Comparison of ENCODE assay signal across 23 cellular contexts in the genomic region with DNA sequence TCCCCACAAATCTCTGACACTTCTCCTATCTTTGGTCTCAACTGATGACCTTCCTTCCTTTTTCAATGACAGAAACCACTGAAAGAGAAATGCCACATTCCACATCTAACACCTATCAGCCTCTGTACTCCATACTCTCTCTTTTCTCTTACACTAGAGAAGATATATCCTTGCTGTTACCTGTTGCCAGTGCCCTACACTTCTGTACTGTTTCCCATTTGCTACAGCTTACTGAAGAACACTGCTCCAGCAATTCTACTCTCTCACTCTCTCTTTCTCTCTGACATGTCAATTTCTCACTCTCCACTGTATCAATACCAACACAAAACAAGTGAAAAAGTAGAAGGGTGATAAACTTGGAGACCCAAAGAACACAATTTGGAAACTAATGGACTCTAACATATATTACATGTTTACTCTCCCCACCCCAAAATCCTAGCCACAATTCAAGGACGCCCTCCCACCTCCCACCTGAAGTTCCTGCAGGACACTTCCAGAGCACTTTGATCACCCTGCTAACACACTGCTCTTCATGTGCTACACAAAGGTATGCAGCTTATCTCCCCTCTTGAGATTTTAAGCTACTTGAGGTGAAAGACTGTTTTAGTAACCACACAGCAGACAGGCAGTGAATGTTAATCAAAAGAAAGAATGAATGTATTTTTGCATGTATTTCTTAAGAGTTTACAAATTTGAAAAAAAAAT.
DNase-seq lines count a peak whose midpoint lies in the region; ATAC-seq and TF ChIP-seq lines count a peak whose summit lies in the region.
"Had no signal": no experiment of that assay in that cellular context is flagged by ENCODE, and none has a peak within 500 bp of the region (broad histone marks: within the 10 kb centered on the region; RNA-seq: fewer than 3 reads in every experiment).

No MANE protein-coding gene starts in this region.

- no peaks in the 10 kb centered on the region for H3K27me3 Mint-ChIP-seq in natural killer cell treated with Interleukin-12 subunit alpha and Interleukin-12 subunit beta and Interleukin-15 and Interleukin-18, amount 100 ng/mL, for 72 hours
- H3K27me3 Mint-ChIP-seq in natural killer cell (ENCODE audit: low read depth in 2 of 2) = no peaks in the 10 kb centered on the region
- H3K27me3 Mint-ChIP-seq: activated CD4-positive, alpha-beta T cell treated with anti-CD3 and anti-CD28 coated beads, Interleukin-2, amount 10 ng/mL, durations not matched to agents 24 days and 14 days; activated naive CD8-positive, alpha-beta T cell; effector memory CD8-positive, alpha-beta T cell; naive B cell had no signal

- no peak overlapping the region for H2AFZ ChIP-seq in OCI-LY3 (ENCODE audit: low read depth, low read length)

- no peak overlapping the region for H3K9ac ChIP-seq in OCI-LY3 (ENCODE audit: low read length)

- no peak for DNase-seq in natural killer cell treated with Interleukin-12 subunit alpha and Interleukin-12 subunit beta and Interleukin-15 and Interleukin-18, amount 100 ng/mL, for 72 hours (ENCODE audit: low spot score)
- no peak for DNase-seq in natural killer cell
- no peak for DNase-seq in left lung
- no peak for DNase-seq in iPS-NIHi11 (ENCODE audit: low spot score)
- DNase-seq in stimulated activated naive CD4-positive, alpha-beta T cell treated with Interleukin-2 at 50 U/mL for 16 hours (lab: John Stamatoyannopoulos, UW) = no peak
- DNase-seq: activated CD4-positive, alpha-beta T cell treated with anti-CD3 and anti-CD28 coated beads, Interleukin-2, amount 10 ng/mL, durations not matched to agents 24 days and 14 days; DMS53; effector memory CD8-positive, alpha-beta T cell; gastrocnemius medialis; HFFc6; kidney; naive B cell; NCI-H1105; NCI-H2029 treated with DMSO at 0.1 percent for 48 hours; posterior cingulate gyrus; sigmoid colon; stimulated activated CD4-positive, alpha-beta T cell treated with anti-CD3 and anti-CD28 coated beads, Interleukin-15, amount 100 ng/mL, for 24 hours; substantia nigra had no signal

- peaks cover 99% of the 10 kb centered on the region for H3K79me2 ChIP-seq in OCI-LY3 (ENCODE audit: low read length)

- peak overlapping the region; percentile 43 for H3K4me3 Mint-ChIP-seq in natural killer cell treated with Interleukin-12 subunit alpha and Interleukin-12 subunit beta and Interleukin-15 and Interleukin-18, amount 100 ng/mL, for 72 hours
- H3K4me3 Mint-ChIP-seq in natural killer cell = no peak overlapping the region
- H3K4me3 Mint-ChIP-seq: activated CD4-positive, alpha-beta T cell treated with anti-CD3 and anti-CD28 coated beads, Interleukin-2, amount 10 ng/mL, durations not matched to agents 24 days and 14 days; activated naive CD8-positive, alpha-beta T cell; effector memory CD8-positive, alpha-beta T cell; HFFc6 had no signal

- peaks cover 55% of the 10 kb centered on the region for H3K4me1 ChIP-seq in OCI-LY3 (ENCODE audit: low read length)
- H3K4me1 ChIP-seq in left lung = peaks cover 26 to 87% of the 10 kb centered on the region in 2 donors

- H4K20me1 ChIP-seq in OCI-LY3 (ENCODE audit: insufficient read depth, low read length) = peaks cover 46% of the 10 kb centered on the region

- H3K27ac ChIP-seq in OCI-LY3 (ENCODE audit: low read length) (no peak overlapping the region), left lung (no peak overlapping the region)
- H3K27ac ChIP-seq: esophagus muscularis mucosa, gastrocnemius medialis, sigmoid colon had no signal

- peaks cover 4% of the 10 kb centered on the region for H3K36me3 Mint-ChIP-seq in natural killer cell treated with Interleukin-12 subunit alpha and Interleukin-12 subunit beta and Interleukin-15 and Interleukin-18, amount 100 ng/mL, for 72 hours
- H3K36me3 Mint-ChIP-seq in natural killer cell = no peaks in the 10 kb centered on the region
- H3K36me3 Mint-ChIP-seq: activated naive CD8-positive, alpha-beta T cell; naive B cell had no signal

- ATAC-seq in natural killer cell treated with Interleukin-12 subunit alpha and Interleukin-12 subunit beta and Interleukin-15 and Interleukin-18, amount 100 ng/mL, for 72 hours = no peak
- no peak for ATAC-seq in natural killer cell
- ATAC-seq in left lung = peak; percentile 77
- ATAC-seq in GM19351 (IDR thresholded peaks at IDR 0.05; ENCODE audit: unreplicated experiment) = no peak
- no peak for ATAC-seq in GM18861 (IDR thresholded peaks at IDR 0.05; ENCODE audit: unreplicated experiment)
- ATAC-seq: effector memory CD8-positive, alpha-beta T cell; gastrocnemius medialis had no signal

- H3K9me3 Mint-ChIP-seq in natural killer cell treated with Interleukin-12 subunit alpha and Interleukin-12 subunit beta and Interleukin-15 and Interleukin-18, amount 100 ng/mL, for 72 hours = no peaks in the 10 kb centered on the region
- no peaks in the 10 kb centered on the region for H3K9me3 Mint-ChIP-seq in natural killer cell
- H3K9me3 Mint-ChIP-seq: activated CD4-positive, alpha-beta T cell treated with anti-CD3 and anti-CD28 coated beads, Interleukin-2, amount 10 ng/mL, durations not matched to agents 24 days and 14 days; effector memory CD8-positive, alpha-beta T cell; HFFc6; naive B cell had no signal

- H3K4me2 ChIP-seq in OCI-LY3 (ENCODE audit: low read length) = peak overlapping the region; percentile 0; the same call in 1 of the 2 replicates

- H3K36me3 ChIP-seq in OCI-LY3 (replicated peaks; ENCODE audit: low read depth, low read length) (no peaks in the 10 kb centered on the region), left lung (no peaks in the 10 kb centered on the region)
- H3K36me3 ChIP-seq: esophagus muscularis mucosa, gastrocnemius medialis, sigmoid colon had no signal

- H3K9me3 ChIP-seq in OCI-LY3 (ENCODE audit: insufficient read depth, low read length) (no peaks in the 10 kb centered on the region), left lung (no peaks in the 10 kb centered on the region)
- H3K9me3 ChIP-seq: esophagus muscularis mucosa, gastrocnemius medialis, sigmoid colon had no signal

- H3K4me1 Mint-ChIP-seq in natural killer cell treated with Interleukin-12 subunit alpha and Interleukin-12 subunit beta and Interleukin-15 and Interleukin-18, amount 100 ng/mL, for 72 hours (ENCODE audit: low read depth in 2 of 2) = peaks cover 35 to 53% of the 10 kb centered on the region in 2 donors
- H3K4me1 Mint-ChIP-seq in natural killer cell = peaks cover 40 to 44% of the 10 kb centered on the region in 2 donors

- H3K4me3 ChIP-seq in OCI-LY3 (ENCODE audit: low read length) (no peak overlapping the region), left lung (no peak overlapping the region)
- H3K4me3 ChIP-seq: esophagus muscularis mucosa, gastrocnemius medialis, sigmoid colon had no signal

- H3K27me3 ChIP-seq in OCI-LY3 (ENCODE audit: low read depth, low read length) = no peaks in the 10 kb centered on the region
- H3K27me3 ChIP-seq in left lung = no peaks in the 10 kb centered on the region
- H3K27me3 ChIP-seq: esophagus muscularis mucosa, gastrocnemius medialis, sigmoid colon had no signal

- TF ChIP-seq CTCF in natural killer cell (IDR thresholded peaks at IDR 0.05) (no peak), OCI-LY3 (IDR thresholded peaks at IDR 0.05; ENCODE audit: low read depth, low read length) (no peak), left lung (IDR thresholded peaks at IDR 0.05) (no peak)

- intact Hi-C loops in natural killer cell (cut with micrococcal nuclease) (no loop called here), left lung (cut with DNase I) (no loop called here)

- peak overlapping the region; percentile 24 to 28 for H3K27ac Mint-ChIP-seq in natural killer cell treated with Interleukin-12 subunit alpha and Interleukin-12 subunit beta and Interleukin-15 and Interleukin-18, amount 100 ng/mL, for 72 hours
- peak overlapping the region in 1 of 2 donors; percentile 0 for H3K27ac Mint-ChIP-seq in natural killer cell
- H3K27ac Mint-ChIP-seq: activated CD4-positive, alpha-beta T cell treated with anti-CD3 and anti-CD28 coated beads, Interleukin-2, amount 10 ng/mL, durations not matched to agents 24 days and 14 days; HFFc6 had no signal
